In the genomic region with DNA sequence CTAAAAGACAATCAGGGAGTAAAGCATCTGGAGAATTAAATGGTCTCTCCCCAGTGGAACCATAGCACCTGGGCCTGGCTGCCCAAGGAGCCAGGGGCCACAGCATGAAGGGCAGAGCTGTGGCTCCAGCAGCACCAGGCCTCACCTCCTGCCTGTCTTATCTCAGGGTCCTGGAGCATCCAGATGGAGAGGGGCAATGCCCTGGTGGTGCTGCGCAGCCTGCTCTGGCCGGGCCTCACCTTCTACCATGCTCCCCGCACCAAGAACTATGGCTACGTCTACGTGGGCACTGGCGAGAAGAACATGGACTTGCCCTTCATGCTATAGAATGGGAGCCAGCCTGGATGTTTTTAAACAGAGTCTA, we compare ENCODE assay signal across 15 cellular contexts. TPM values are rescaled to one million over a fixed set of nuclear protein-coding genes. Genes with fewer than 3 reads are reported as not detected.
DNase-seq lines count a peak whose midpoint lies in the region; ATAC-seq and TF ChIP-seq lines count a peak whose summit lies in the region.
"Had no signal": no experiment of that assay in that cellular context is flagged by ENCODE, and none has a peak within 500 bp of the region (broad histone marks: within the 10 kb centered on the region; RNA-seq: fewer than 3 reads in every experiment).

No MANE protein-coding gene starts in this region.

- peaks cover 19% of the 10 kb centered on the region for H3K36me3 Mint-ChIP-seq in activated CD8-positive, alpha-beta T cell treated with anti-CD3 and anti-CD28 coated beads for 36 hours (ENCODE audit: low read depth)
- H3K36me3 Mint-ChIP-seq in mesothelial cell of epicardium, result peaks cover 15% of the 10 kb centered on the region
- H3K36me3 Mint-ChIP-seq in type B pancreatic cell, result peaks cover 10% of the 10 kb centered on the region

- H3K27me3 Mint-ChIP-seq in activated CD8-positive, alpha-beta T cell treated with anti-CD3 and anti-CD28 coated beads for 36 hours, result peaks cover 1% of the 10 kb centered on the region
- no peaks in the 10 kb centered on the region for H3K27me3 Mint-ChIP-seq in mesothelial cell of epicardium (ENCODE audit: low read depth)
- H3K27me3 Mint-ChIP-seq in type B pancreatic cell, result no peaks in the 10 kb centered on the region
- H3K27me3 Mint-ChIP-seq: naive thymus-derived CD4-positive, alpha-beta T cell had no signal

- DNase-seq in left ventricle myocardium inferior, result no peak
- DNase-seq in Right ventricle myocardium superior, result no peak
- DNase-seq in activated CD8-positive, alpha-beta T cell treated with anti-CD3 and anti-CD28 coated beads for 36 hours, result no peak
- no peak for DNase-seq in mesothelial cell of epicardium (ENCODE audit: low spot score in 2 of 2, unreplicated experiment in 2 of 2)
- DNase-seq in type B pancreatic cell (ENCODE audit: extremely low spot score, unreplicated experiment), result no peak
- no peak for DNase-seq in left colon
- DNase-seq in hypothalamus (lab: John Stamatoyannopoulos, UW), result no peak
- DNase-seq in EL, result no peak
- DNase-seq: activated T-cell treated with anti-CD3 and anti-CD28 coated beads for 4 hours; AML-193; stimulated activated CD4-positive, alpha-beta T cell treated with anti-CD3 and anti-CD28 coated beads, Interleukin-2, amount 100 ng/mL, for 48 hours; WERI-Rb-1 had no signal

- CTCF ChIA-PET in activated CD8-positive, alpha-beta T cell treated with anti-CD3 and anti-CD28 coated beads for 36 hours (lab: Charles Lee), result interaction anchor here (0.9 to 6.7 kb wide), 7 partner anchors 17 to 407 kb away, joined by 3 to 68 read pairs (median 4); a partner anchor contains a TSS

- no peak for ATAC-seq in Right ventricle myocardium superior (ENCODE audit: poor library complexity)
- no peak for ATAC-seq in activated CD8-positive, alpha-beta T cell treated with anti-CD3 and anti-CD28 coated beads for 36 hours
- no peak for ATAC-seq in left colon
- ATAC-seq: naive thymus-derived CD4-positive, alpha-beta T cell had no signal

- H3K27ac Mint-ChIP-seq in activated CD8-positive, alpha-beta T cell treated with anti-CD3 and anti-CD28 coated beads for 36 hours, result peak overlapping the region; percentile 88
- H3K27ac Mint-ChIP-seq in mesothelial cell of epicardium, result peak overlapping the region; percentile 89
- peak overlapping the region; percentile 92 for H3K27ac Mint-ChIP-seq in type B pancreatic cell
- H3K27ac Mint-ChIP-seq: dendritic cell treated with granulocyte-macrophage colony-stimulating factor and Interleukin-4, amounts not matched to agents 40 ng/mL and 50 ng/mL, for 4 days had no signal

- H3K9me3 Mint-ChIP-seq in activated CD8-positive, alpha-beta T cell treated with anti-CD3 and anti-CD28 coated beads for 36 hours, result no peaks in the 10 kb centered on the region
- no peaks in the 10 kb centered on the region for H3K9me3 Mint-ChIP-seq in mesothelial cell of epicardium
- H3K9me3 Mint-ChIP-seq in type B pancreatic cell, result no peaks in the 10 kb centered on the region
- H3K9me3 Mint-ChIP-seq: dendritic cell treated with granulocyte-macrophage colony-stimulating factor and Interleukin-4, amounts not matched to agents 40 ng/mL and 50 ng/mL, for 4 days; naive thymus-derived CD4-positive, alpha-beta T cell had no signal

- peak overlapping the region; percentile 89 for H3K27ac ChIP-seq in left ventricle myocardium inferior (replicated peaks)
- H3K27ac ChIP-seq: WERI-Rb-1 had no signal

- peaks cover 72% of the 10 kb centered on the region for H3K4me1 ChIP-seq in left ventricle myocardium inferior

- no peaks in the 10 kb centered on the region for H3K27me3 ChIP-seq in left ventricle myocardium inferior (ENCODE audit: low read depth)

- H3K9me3 ChIP-seq in left ventricle myocardium inferior (replicated peaks), result no peaks in the 10 kb centered on the region

- no peak overlapping the region for H3K4me3 Mint-ChIP-seq in activated CD8-positive, alpha-beta T cell treated with anti-CD3 and anti-CD28 coated beads for 36 hours
- H3K4me3 Mint-ChIP-seq in mesothelial cell of epicardium, result no peak overlapping the region
- no peak overlapping the region for H3K4me3 Mint-ChIP-seq in type B pancreatic cell
- H3K4me3 Mint-ChIP-seq: dendritic cell treated with granulocyte-macrophage colony-stimulating factor and Interleukin-4, amounts not matched to agents 40 ng/mL and 50 ng/mL, for 4 days had no signal

- H3K4me3 ChIP-seq in left ventricle myocardium inferior, result no peak overlapping the region

- H3K4me1 Mint-ChIP-seq in activated CD8-positive, alpha-beta T cell treated with anti-CD3 and anti-CD28 coated beads for 36 hours (ENCODE audit: low read depth), result peaks cover 41% of the 10 kb centered on the region
- peaks cover 66% of the 10 kb centered on the region for H3K4me1 Mint-ChIP-seq in mesothelial cell of epicardium
- peaks cover 35% of the 10 kb centered on the region for H3K4me1 Mint-ChIP-seq in type B pancreatic cell (ENCODE audit: unreplicated experiment)

- POLR2A ChIA-PET in activated CD8-positive, alpha-beta T cell treated with anti-CD3 and anti-CD28 coated beads for 36 hours (lab: Charles Lee), result interaction anchor here (0.7 to 3.1 kb wide), 7 partner anchors 10 to 415 kb away, joined by 3 to 8 read pairs (median 3); no protein-coding TSS in a partner anchor

- TF ChIP-seq CTCF in left ventricle myocardium inferior (IDR thresholded peaks at IDR 0.05; ENCODE audit: borderline replicate concordance) (no peak), mesothelial cell of epicardium (IDR thresholded peaks at IDR 0.05; ENCODE audit: unreplicated experiment) (no peak), type B pancreatic cell (conservative IDR thresholded peaks at IDR 0.05) (no peak)
- no peak for TF ChIP-seq CTCF in activated CD8-positive, alpha-beta T cell treated with anti-CD3 and anti-CD28 coated beads for 36 hours (IDR thresholded peaks at IDR 0.05)

- intact Hi-C loops in left ventricle myocardium inferior (cut with micrococcal nuclease) (no loop called here), Right ventricle myocardium superior (cut with DNase I) (no loop called here), left colon (cut with DNase I, micrococcal nuclease) (no loop called here)
- intact Hi-C loops in activated CD8-positive, alpha-beta T cell treated with anti-CD3 and anti-CD28 coated beads for 36 hours (cut with micrococcal nuclease), result no loop called here

- H3K36me3 ChIP-seq in left ventricle myocardium inferior, result peaks cover 55% of the 10 kb centered on the region

RNA-seq across cellular contexts. Expression of a gene that starts 17.0 kb away (rescaled TPM):
- total RNA-seq in left ventricle myocardium inferior, result 41.8 TPM
- total RNA-seq in Right ventricle myocardium superior, result 39.5 TPM
- total RNA-seq in activated CD8-positive, alpha-beta T cell treated with anti-CD3 and anti-CD28 coated beads for 36 hours, result 10 to 100 TPM; 45.4 to 52.9 TPM
- 41.4 to 46.6 TPM (median 46.0 TPM) in 3 replicates for total RNA-seq in mesothelial cell of epicardium
- 43.7 and 49.1 TPM in 2 replicates for total RNA-seq in type B pancreatic cell (ENCODE audit: low replicate concordance)
- total RNA-seq in left colon, result 10 to 100 TPM; 56.9 to 69.4 TPM

RNA-seq across cellular contexts. Expression of a gene that starts 25.8 kb away (rescaled TPM):
- total RNA-seq in left ventricle myocardium inferior (0.08 TPM), Right ventricle myocardium superior (0.16 TPM), mesothelial cell of epicardium (0.80 to 0.88 TPM (median 0.82 TPM) in 3 replicates), type B pancreatic cell (ENCODE audit: low replicate concordance) (0.14 and 0.53 TPM in 2 replicates), left colon (under 1 TPM in 1 of 2 donors, not detected in 1; 0.11 TPM)
- total RNA-seq in activated CD8-positive, alpha-beta T cell treated with anti-CD3 and anti-CD28 coated beads for 36 hours, result under 1 TPM in 1 of 2 experiments, not detected in 1; 0.11 TPM
- total RNA-seq: LHCN-M2; naive thymus-derived CD4-positive, alpha-beta T cell had no signal

RNA-seq across cellular contexts. Expression of a gene that starts 35.0 kb away (rescaled TPM):
- total RNA-seq in left ventricle myocardium inferior (27.6 TPM), Right ventricle myocardium superior (26.1 TPM), mesothelial cell of epicardium (23.4 to 24.4 TPM (median 23.6 TPM) in 3 replicates), type B pancreatic cell (ENCODE audit: low replicate concordance) (33.3 and 40.0 TPM in 2 replicates), left colon (10 to 100 TPM; 37.0 to 49.8 TPM)
- total RNA-seq in activated CD8-positive, alpha-beta T cell treated with anti-CD3 and anti-CD28 coated beads for 36 hours, result 10 to 100 TPM; 29.0 to 31.7 TPM

RNA-seq across cellular contexts. Expression of a gene that starts 41.5 kb away (rescaled TPM):
- 27.1 TPM for total RNA-seq in left ventricle myocardium inferior
- 25.1 TPM for total RNA-seq in Right ventricle myocardium superior
- total RNA-seq in activated CD8-positive, alpha-beta T cell treated with anti-CD3 and anti-CD28 coated beads for 36 hours, result 10 to 100 TPM; 46.2 to 55.3 TPM
- total RNA-seq in mesothelial cell of epicardium, result 76.5 to 78.0 TPM (median 77.6 TPM) in 3 replicates
- total RNA-seq in type B pancreatic cell (ENCODE audit: low replicate concordance), result 48.6 and 77.6 TPM in 2 replicates
- 10 to 100 TPM; 63.7 to 95.8 TPM for total RNA-seq in left colon
